ENCODE assay signal across 8 cellular contexts in genomic region chr15:56918046-56918906, GRCh38. TPM values are rescaled to one million over a fixed set of nuclear protein-coding genes. Genes with fewer than 3 reads are reported as not detected.
DNase-seq lines count a peak whose midpoint lies in the region; ATAC-seq and TF ChIP-seq lines count a peak whose summit lies in the region.

TCF12 (plus strand) TSS chr15:56918644; CDS start chr15:56919914, 1,270 bp downstream.

- no peaks in the 10 kb centered on the region for H3K27me3 ChIP-seq in mucosa of rectum (ENCODE audit: control insufficient read depth in 2 of 2, insufficient read depth in 2 of 2, low read length in 2 of 2)

- H3K9me3 ChIP-seq in mucosa of rectum (ENCODE audit: control insufficient read depth in 2 of 2, low read length in 2 of 2) = no peaks in the 10 kb centered on the region

- DNase-seq in DMS153 (lab: John Stamatoyannopoulos, UW) (peak; percentile 65), OCI-M1 (lab: John Stamatoyannopoulos, UW) (peak; percentile 97), activated T-cell treated with anti-CD3 and anti-CD28 coated beads for 4 hours (peak; percentile 84), epithelial cell of proximal tubule (ENCODE audit: low read depth) (no peak)
- DNase-seq in stimulated activated CD8-positive, alpha-beta memory T cell treated with anti-CD3 and anti-CD28 coated beads, Interleukin-4, amount 100 ng/mL, for 48 hours = peak; percentile 92

- H3K4me3 Mint-ChIP-seq in IgD-negative memory B cell = peak within 1 kb of the TSS; percentile 89 to 96 (median 94)

- H3K4me1 Mint-ChIP-seq in IgD-negative memory B cell = peaks cover 23 to 28% (median 23%) of the 10 kb centered on the region in 3 donors

- peak within 1 kb of the TSS; percentile 94 to 96 (median 95) for H3K27ac Mint-ChIP-seq in IgD-negative memory B cell

- TF ChIP-seq CTCF in epithelial cell of proximal tubule (conservative IDR thresholded peaks at IDR 0.05; ENCODE audit: low read depth, low read length) = peak; percentile 51

- no peaks in the 10 kb centered on the region for H3K27me3 Mint-ChIP-seq in IgD-negative memory B cell

- peak within 1 kb of the TSS; percentile 86 to 89 for H3K9ac ChIP-seq in mucosa of rectum (ENCODE audit: low read depth in 1 of 2, low read length in 2 of 2)

- H3K9me3 Mint-ChIP-seq in IgD-negative memory B cell = no peaks in the 10 kb centered on the region

- H3K36me3 ChIP-seq in mucosa of rectum (ENCODE audit: control insufficient read depth in 2 of 2, insufficient read depth in 2 of 2, low read length in 2 of 2) = no peaks in the 10 kb centered on the region

- H3K4me1 ChIP-seq in mucosa of rectum (ENCODE audit: control insufficient read depth in 2 of 2, insufficient read depth in 2 of 2, low read length in 2 of 2) = peaks cover 9 to 15% of the 10 kb centered on the region in 2 donors

- H3K4me3 ChIP-seq in epithelial cell of proximal tubule (ENCODE audit: low read depth, low read length) = peak within 1 kb of the TSS; percentile 96
- peak within 1 kb of the TSS; percentile 84 to 85 for H3K4me3 ChIP-seq in mucosa of rectum (ENCODE audit: low read length in 2 of 2)

- peaks cover 3% of the 10 kb centered on the region for H3K36me3 Mint-ChIP-seq in IgD-negative memory B cell

- peak; percentile 68 for ATAC-seq in GM21528 (IDR thresholded peaks at IDR 0.05; ENCODE audit: low FRiP score, unreplicated experiment)

- peak within 1 kb of the TSS; percentile 88 to 89 for H3K27ac ChIP-seq in mucosa of rectum (ENCODE audit: low read depth in 2 of 2, low read length in 2 of 2)

RNA-seq across cellular contexts. Expression of gene TCF12, which starts in this region (rescaled TPM):
- 58.0 TPM for polyA plus RNA-seq in IgD-negative memory B cell
- total RNA-seq in epithelial cell of proximal tubule = 41.8 and 68.9 TPM in 2 replicates
